ENCODE assay signal across 14 cellular contexts in the genomic region with DNA sequence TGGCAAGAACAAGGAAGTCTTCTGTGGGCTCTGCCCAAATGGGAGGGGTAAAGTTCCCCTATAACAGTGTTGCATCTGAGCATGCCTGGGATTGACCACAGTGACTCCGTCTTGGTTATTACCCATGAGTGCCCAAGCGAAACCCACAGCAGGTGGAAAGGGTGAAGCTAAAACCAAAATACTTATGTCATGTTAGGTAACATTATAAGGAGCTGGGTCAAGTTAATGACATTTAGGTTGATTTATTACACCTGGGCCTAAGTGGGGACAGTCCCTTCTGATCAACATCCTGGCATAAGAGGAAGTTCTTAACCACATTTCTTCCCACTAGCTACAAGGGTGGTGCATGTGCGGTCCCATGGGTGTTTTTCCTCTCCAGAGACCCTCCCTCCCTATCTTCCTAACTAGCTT. TPM values are rescaled to one million over a fixed set of nuclear protein-coding genes. Genes with fewer than 3 reads are reported as not detected.
DNase-seq lines count a peak whose midpoint lies in the region; ATAC-seq and FAIRE-seq lines count a peak whose summit lies in the region.
"Had no signal": no experiment of that assay in that cellular context is flagged by ENCODE, and none has a peak within 500 bp of the region (broad histone marks: within the 10 kb centered on the region; RNA-seq: fewer than 3 reads in every experiment).

No MANE protein-coding gene starts in this region.

- H3K9me3 ChIP-seq in CD4-positive, alpha-beta memory T cell (ENCODE audit: control insufficient read depth in 1 of 2, low read length in 2 of 2), result peaks cover 0 to 9% of the 10 kb centered on the region in 2 donors

- intact Hi-C loops in activated naive CD4-positive, alpha-beta T cell treated with anti-CD3 and anti-CD28 coated beads for 36 hours (cut with micrococcal nuclease), result no loop called here
- intact Hi-C loops in CD4-positive, alpha-beta memory T cell (cut with micrococcal nuclease), result no loop called here

- peaks cover 11% of the 10 kb centered on the region for H3K4me1 Mint-ChIP-seq in activated naive CD4-positive, alpha-beta T cell treated with anti-CD3 and anti-CD28 coated beads for 36 hours (ENCODE audit: low read depth)
- H3K4me1 Mint-ChIP-seq in CD4-positive, alpha-beta memory T cell, result peaks cover 3 to 13% (median 12%) of the 10 kb centered on the region in 4 donors

- peaks cover 25% of the 10 kb centered on the region for H3K9me3 Mint-ChIP-seq in activated naive CD4-positive, alpha-beta T cell treated with anti-CD3 and anti-CD28 coated beads for 36 hours
- peaks cover 4 to 85% (median 67%) of the 10 kb centered on the region in 8 donors for H3K9me3 Mint-ChIP-seq in CD4-positive, alpha-beta memory T cell

- CTCF ChIA-PET in activated naive CD4-positive, alpha-beta T cell treated with anti-CD3 and anti-CD28 coated beads for 36 hours (lab: Charles Lee), result no interaction called here
- CTCF ChIA-PET in CD4-positive, alpha-beta memory T cell (lab: Charles Lee; ENCODE audit: partially characterized antibody), result no interaction called here

- no peaks in the 10 kb centered on the region for H3K27me3 ChIP-seq in CD4-positive, alpha-beta memory T cell (ENCODE audit: insufficient read depth, low read length)
- H3K27me3 ChIP-seq: ascending aorta had no signal

- POLR2A ChIA-PET in CD4-positive, alpha-beta memory T cell (lab: Charles Lee; ENCODE audit: partially characterized antibody), result no interaction called here

- H3K27me3 Mint-ChIP-seq in activated naive CD4-positive, alpha-beta T cell treated with anti-CD3 and anti-CD28 coated beads for 36 hours (ENCODE audit: low read depth), result peaks cover 40% of the 10 kb centered on the region
- peaks cover 14% of the 10 kb centered on the region in 2 donors for H3K27me3 Mint-ChIP-seq in CD4-positive, alpha-beta memory T cell

- H3K36me3 ChIP-seq in CD4-positive, alpha-beta memory T cell (ENCODE audit: insufficient read depth, low read length), result no peaks in the 10 kb centered on the region
- H3K36me3 ChIP-seq: ascending aorta had no signal

- H3K27ac Mint-ChIP-seq in activated naive CD4-positive, alpha-beta T cell treated with anti-CD3 and anti-CD28 coated beads for 36 hours, result no peak overlapping the region
- peak overlapping the region in 1 of 7 donors; percentile 52 for H3K27ac Mint-ChIP-seq in CD4-positive, alpha-beta memory T cell

- no peak overlapping the region for H3K4me3 Mint-ChIP-seq in activated naive CD4-positive, alpha-beta T cell treated with anti-CD3 and anti-CD28 coated beads for 36 hours
- peak overlapping the region in 3 of 8 donors; percentile 10 to 44 (median 25) for H3K4me3 Mint-ChIP-seq in CD4-positive, alpha-beta memory T cell

- peaks cover 10% of the 10 kb centered on the region for H3K4me1 ChIP-seq in CD4-positive, alpha-beta memory T cell (ENCODE audit: insufficient read depth, low read length)
- H3K4me1 ChIP-seq: ascending aorta had no signal

- peaks cover 20% of the 10 kb centered on the region for H3K36me3 Mint-ChIP-seq in activated naive CD4-positive, alpha-beta T cell treated with anti-CD3 and anti-CD28 coated beads for 36 hours (ENCODE audit: low read depth)
- H3K36me3 Mint-ChIP-seq in CD4-positive, alpha-beta memory T cell, result peaks cover 11 to 14% of the 10 kb centered on the region in 2 donors

- peak; percentile 71 for ATAC-seq in HG03196 (IDR thresholded peaks at IDR 0.05; ENCODE audit: unreplicated experiment)

- H3K4me3 ChIP-seq in CD4-positive, alpha-beta memory T cell (ENCODE audit: low read length in 2 of 2), result no peak overlapping the region
- H3K4me3 ChIP-seq: ascending aorta had no signal

- DNase-seq in activated naive CD4-positive, alpha-beta T cell treated with anti-CD3 and anti-CD28 coated beads for 36 hours, result peak; percentile 8
- no peak for DNase-seq in activated naive CD4-positive, alpha-beta T cell treated with Interleukin-2 at 50 U/mL for 16 hours
- DNase-seq in RCC 7860 (ENCODE audit: low spot score), result peak; percentile 67
- no peak for DNase-seq in stimulated activated CD4-positive, alpha-beta T cell treated with anti-CD3 and anti-CD28 coated beads, Interleukin-15, amount 100 ng/mL, for 24 hours
- DNase-seq in GM19238 (ENCODE audit: insufficient read length, low spot score), result no peak
- no peak for DNase-seq in NCI-H2196 treated with DMSO at 0.1 percent for 48 hours (lab: John Stamatoyannopoulos, UW; ENCODE audit: unreplicated experiment)
- no peak for DNase-seq in CD4-positive, alpha-beta memory T cell
- DNase-seq: activated CD8-positive, alpha-beta memory T cell treated with anti-CD3 and anti-CD28 coated beads, Interleukin-2, amount 50 U/mL, for 4 hours; effector CD8-positive, alpha-beta T cell; head of caudate nucleus; NCI-H187 had no signal

- H3K27ac ChIP-seq in CD4-positive, alpha-beta memory T cell (ENCODE audit: low read depth, low read length), result no peak overlapping the region
- H3K27ac ChIP-seq: ascending aorta had no signal

- peak; percentile 61 for FAIRE-seq in RCC 7860 (lab: Jason Lieb, UNC)
- FAIRE-seq: A204.1 had no signal

RNA-seq across cellular contexts. Expression of gene ZNF732, which starts 1.3 kb away (rescaled TPM):
- total RNA-seq in activated naive CD4-positive, alpha-beta T cell treated with anti-CD3 and anti-CD28 coated beads for 36 hours, result not detected
- not detected for total RNA-seq in CD4-positive, alpha-beta memory T cell
- not detected for polyA plus RNA-seq in CD4-positive, alpha-beta memory T cell
- total RNA-seq: ascending aorta had no signal

RNA-seq across cellular contexts. Expression of gene ZNF141, which starts 31.1 kb away (rescaled TPM):
- total RNA-seq in activated naive CD4-positive, alpha-beta T cell treated with anti-CD3 and anti-CD28 coated beads for 36 hours, result 10 to 100 TPM; 21.2 to 23.2 TPM
- total RNA-seq in CD4-positive, alpha-beta memory T cell, result 10 to 100 TPM; 55.2 to 59.6 TPM
- 1 to 10 TPM; 7.5 to 9.3 TPM for polyA plus RNA-seq in CD4-positive, alpha-beta memory T cell

Comparison
In these comparisons a context has a peak if more than half of its experiments do, and no peak if none do; other contexts are left out.
1. DNase-seq: peak in activated naive CD4-positive, alpha-beta T cell treated with anti-CD3 and anti-CD28 coated beads for 36 hours (single experiment) and RCC 7860 (single experiment); none in activated naive CD4-positive, alpha-beta T cell treated with Interleukin-2 at 50 U/mL for 16 hours (single experiment), stimulated activated CD4-positive, alpha-beta T cell treated with anti-CD3 and anti-CD28 coated beads, Interleukin-15, amount 100 ng/mL, for 24 hours (single experiment), GM19238 (single experiment), NCI-H2196 treated with DMSO at 0.1 percent for 48 hours (single experiment) and CD4-positive, alpha-beta memory T cell (0 of 5).